Comparison of ENCODE assay signal across 21 cellular contexts in the genomic region with DNA sequence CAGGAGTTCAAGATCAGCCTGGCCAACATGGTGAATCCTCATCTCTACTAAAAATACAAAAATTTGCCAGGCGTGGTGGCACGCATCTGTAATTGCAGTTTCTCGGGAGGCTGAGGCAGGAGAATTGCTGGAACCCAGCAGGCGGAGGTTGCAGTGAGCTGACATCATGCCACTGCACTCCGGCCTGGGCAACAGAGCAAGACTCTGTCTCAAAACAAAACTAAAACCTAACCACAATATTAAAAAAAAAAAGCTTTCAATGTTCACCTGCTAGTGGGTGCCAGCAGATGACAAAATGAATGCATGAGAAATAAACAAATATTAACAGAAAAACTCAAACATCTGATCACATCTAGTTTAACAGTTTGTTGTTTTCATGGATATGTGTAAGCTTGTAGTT. TPM values are rescaled to one million over a fixed set of nuclear protein-coding genes. Genes with fewer than 3 reads are reported as not detected.
DNase-seq lines count a peak whose midpoint lies in the region; ATAC-seq and TF ChIP-seq lines count a peak whose summit lies in the region.
"Had no signal": no experiment of that assay in that cellular context is flagged by ENCODE, and none has a peak within 500 bp of the region (broad histone marks: within the 10 kb centered on the region; RNA-seq: fewer than 3 reads in every experiment).

No MANE protein-coding gene starts in this region.

- no peak overlapping the region for H3K27ac ChIP-seq in colonic mucosa
- no peak overlapping the region for H3K27ac ChIP-seq in CD4-positive, alpha-beta T cell (ENCODE audit: low read depth, low read length)
- H3K27ac ChIP-seq: gastroesophageal sphincter, SJSA1, upper lobe of right lung had no signal

- no peak overlapping the region for H3K4me3 Mint-ChIP-seq in activated CD8-positive, alpha-beta memory T cell treated with anti-CD3 and anti-CD28 coated beads, Interleukin-2, amount 10 ng/mL, durations not matched to agents 7 days and 5 days
- no peak overlapping the region for H3K4me3 Mint-ChIP-seq in activated naive CD4-positive, alpha-beta T cell treated with anti-CD3 and anti-CD28 coated beads, Interleukin-2, amount 10 ng/mL, durations not matched to agents 7 days and 5 days
- no peak overlapping the region for H3K4me3 Mint-ChIP-seq in CD4-positive, alpha-beta T cell
- H3K4me3 Mint-ChIP-seq: stimulated activated naive CD8-positive, alpha-beta T cell treated with anti-CD3 and anti-CD28 coated beads, Interleukin-15, Interleukin-2, amounts not matched to agents 100 ng/mL and 50 ng/mL, for 24 hours had no signal

- no peaks in the 10 kb centered on the region for H3K9me3 Mint-ChIP-seq in activated CD8-positive, alpha-beta memory T cell treated with anti-CD3 and anti-CD28 coated beads, Interleukin-2, amount 10 ng/mL, durations not matched to agents 7 days and 5 days (ENCODE audit: low read depth)
- H3K9me3 Mint-ChIP-seq in activated naive CD4-positive, alpha-beta T cell treated with anti-CD3 and anti-CD28 coated beads, Interleukin-2, amount 10 ng/mL, durations not matched to agents 7 days and 5 days: no peaks in the 10 kb centered on the region
- H3K9me3 Mint-ChIP-seq in CD4-positive, alpha-beta T cell: no peaks in the 10 kb centered on the region
- H3K9me3 Mint-ChIP-seq: stimulated activated naive CD8-positive, alpha-beta T cell treated with anti-CD3 and anti-CD28 coated beads, Interleukin-15, Interleukin-2, amounts not matched to agents 100 ng/mL and 50 ng/mL, for 24 hours had no signal

- H3K9me3 ChIP-seq in colonic mucosa: no peaks in the 10 kb centered on the region
- H3K9me3 ChIP-seq in CD4-positive, alpha-beta T cell (ENCODE audit: control insufficient read depth, low read length): no peaks in the 10 kb centered on the region
- H3K9me3 ChIP-seq: gastroesophageal sphincter, SJSA1, upper lobe of right lung had no signal

- no peak overlapping the region for H3K9ac ChIP-seq in colonic mucosa (ENCODE audit: low read depth in 2 of 2, low read length in 2 of 2)

- TF ChIP-seq CTCF in colonic mucosa (IDR thresholded peaks at IDR 0.05): no peak
- TF ChIP-seq CTCF in CD4-positive, alpha-beta T cell (IDR thresholded peaks at IDR 0.05): no peak

- ATAC-seq in activated CD8-positive, alpha-beta memory T cell treated with anti-CD3 and anti-CD28 coated beads, Interleukin-2, amount 10 ng/mL, durations not matched to agents 7 days and 5 days: peak; percentile 77
- ATAC-seq in GM21619 (IDR thresholded peaks at IDR 0.05; ENCODE audit: unreplicated experiment) (peak; percentile 63), HG03558 (IDR thresholded peaks at IDR 0.05; ENCODE audit: extremely low read depth, unreplicated experiment) (peak; percentile 60)
- ATAC-seq in stimulated activated naive CD8-positive, alpha-beta T cell treated with anti-CD3 and anti-CD28 coated beads, Interleukin-15, Interleukin-2, amounts not matched to agents 100 U/mL and 50 U/mL, for 24 hours: peak; percentile 43
- ATAC-seq in CD4-positive, alpha-beta T cell (ENCODE audit: poor library complexity): no peak
- ATAC-seq: gastroesophageal sphincter, upper lobe of right lung had no signal

- peaks cover 4% of the 10 kb centered on the region for H3K36me3 Mint-ChIP-seq in activated CD8-positive, alpha-beta memory T cell treated with anti-CD3 and anti-CD28 coated beads, Interleukin-2, amount 10 ng/mL, durations not matched to agents 7 days and 5 days
- H3K36me3 Mint-ChIP-seq in activated naive CD4-positive, alpha-beta T cell treated with anti-CD3 and anti-CD28 coated beads, Interleukin-2, amount 10 ng/mL, durations not matched to agents 7 days and 5 days: no peaks in the 10 kb centered on the region
- peaks cover under 1% of the 10 kb centered on the region for H3K36me3 Mint-ChIP-seq in CD4-positive, alpha-beta T cell (ENCODE audit: low read depth)

- CTCF ChIA-PET in activated CD8-positive, alpha-beta memory T cell treated with anti-CD3 and anti-CD28 coated beads, Interleukin-2, amount 10 ng/mL, durations not matched to agents 7 days and 5 days (lab: Charles Lee): interaction anchor here (0.7 to 1.8 kb wide), 7 partner anchors 10 to 454 kb away, joined by 3 to 6 read pairs (median 3); no protein-coding TSS in a partner anchor
- CTCF ChIA-PET in activated naive CD4-positive, alpha-beta T cell treated with anti-CD3 and anti-CD28 coated beads, Interleukin-2, amount 10 ng/mL, durations not matched to agents 7 days and 5 days (lab: Charles Lee): interaction anchor here (1.9 kb wide), 1 partner anchor 19 kb away, joined by 5 read pairs; the partner anchor contains the start of gene INTS14
- CTCF ChIA-PET in CD4-positive, alpha-beta T cell (lab: Charles Lee): no interaction called here

- H3K36me3 ChIP-seq in colonic mucosa: no peaks in the 10 kb centered on the region
- H3K36me3 ChIP-seq: SJSA1 had no signal

- peak; percentile 68 for DNase-seq in activated CD8-positive, alpha-beta memory T cell treated with anti-CD3 and anti-CD28 coated beads, Interleukin-2, amount 10 ng/mL, durations not matched to agents 7 days and 5 days
- DNase-seq in activated CD8-positive, alpha-beta memory T cell treated with anti-CD3 and anti-CD28 coated beads, Interleukin-2, amount 50 U/mL, for 48 hours: no peak
- DNase-seq in stimulated activated naive CD8-positive, alpha-beta T cell treated with anti-CD3 and anti-CD28 coated beads, Interleukin-15, Interleukin-2, amounts not matched to agents 100 U/mL and 50 U/mL, for 24 hours: no peak
- DNase-seq in colonic mucosa: no peak
- DNase-seq in activated naive CD4-positive, alpha-beta T cell treated with anti-CD3 and anti-CD28 coated beads, Interleukin-2, amount 10 ng/mL, durations not matched to agents 7 days and 5 days: no peak
- no peak for DNase-seq in CD4-positive, alpha-beta T cell
- DNase-seq: activated CD8-positive, alpha-beta memory T cell treated with anti-CD3 and anti-CD28 coated beads for 24 hours; activated gamma-delta T cell; anterior cingulate cortex; CD4-positive, alpha-beta memory T cell; HCEC 1CT; NCI-H146; NCI-H446; upper lobe of right lung had no signal

- H3K4me1 Mint-ChIP-seq in activated CD8-positive, alpha-beta memory T cell treated with anti-CD3 and anti-CD28 coated beads, Interleukin-2, amount 10 ng/mL, durations not matched to agents 7 days and 5 days: peaks cover 39% of the 10 kb centered on the region
- H3K4me1 Mint-ChIP-seq in activated naive CD4-positive, alpha-beta T cell treated with anti-CD3 and anti-CD28 coated beads, Interleukin-2, amount 10 ng/mL, durations not matched to agents 7 days and 5 days: peaks cover 12% of the 10 kb centered on the region
- H3K4me1 Mint-ChIP-seq in CD4-positive, alpha-beta T cell (ENCODE audit: low read depth): peaks cover 6% of the 10 kb centered on the region

- H3K27me3 ChIP-seq in colonic mucosa: no peaks in the 10 kb centered on the region
- H3K27me3 ChIP-seq in CD4-positive, alpha-beta T cell (ENCODE audit: control insufficient read depth, insufficient read depth, low read length): no peaks in the 10 kb centered on the region
- H3K27me3 ChIP-seq: gastroesophageal sphincter, SJSA1, upper lobe of right lung had no signal

- POLR2A ChIA-PET in CD4-positive, alpha-beta T cell (lab: Charles Lee): interaction anchor here (1.0 kb wide), 1 partner anchor 114 kb away, joined by 4 read pairs; no protein-coding TSS in a partner anchor

- no peak overlapping the region for H3K4me3 ChIP-seq in colonic mucosa
- H3K4me3 ChIP-seq: gastroesophageal sphincter, SJSA1, smooth muscle cell, upper lobe of right lung had no signal

- H3K4me1 ChIP-seq in colonic mucosa: no peaks in the 10 kb centered on the region
- H3K4me1 ChIP-seq: gastroesophageal sphincter, SJSA1, upper lobe of right lung had no signal

- intact Hi-C loops in colonic mucosa (cut with DNase I): no loop called here
- intact Hi-C loops in CD4-positive, alpha-beta T cell (cut with DNase I, micrococcal nuclease): no loop called here

- H3K27ac Mint-ChIP-seq in activated CD8-positive, alpha-beta memory T cell treated with anti-CD3 and anti-CD28 coated beads, Interleukin-2, amount 10 ng/mL, durations not matched to agents 7 days and 5 days: peak overlapping the region; percentile 27
- no peak overlapping the region for H3K27ac Mint-ChIP-seq in activated naive CD4-positive, alpha-beta T cell treated with anti-CD3 and anti-CD28 coated beads, Interleukin-2, amount 10 ng/mL, durations not matched to agents 7 days and 5 days
- H3K27ac Mint-ChIP-seq in CD4-positive, alpha-beta T cell: no peak overlapping the region
- H3K27ac Mint-ChIP-seq: progenitor cell of endocrine pancreas; stimulated activated naive CD8-positive, alpha-beta T cell treated with anti-CD3 and anti-CD28 coated beads, Interleukin-15, Interleukin-2, amounts not matched to agents 100 ng/mL and 50 ng/mL, for 24 hours had no signal

- H3K27me3 Mint-ChIP-seq in activated CD8-positive, alpha-beta memory T cell treated with anti-CD3 and anti-CD28 coated beads, Interleukin-2, amount 10 ng/mL, durations not matched to agents 7 days and 5 days: no peaks in the 10 kb centered on the region
- H3K27me3 Mint-ChIP-seq in activated naive CD4-positive, alpha-beta T cell treated with anti-CD3 and anti-CD28 coated beads, Interleukin-2, amount 10 ng/mL, durations not matched to agents 7 days and 5 days: no peaks in the 10 kb centered on the region
- H3K27me3 Mint-ChIP-seq in CD4-positive, alpha-beta T cell: no peaks in the 10 kb centered on the region
- H3K27me3 Mint-ChIP-seq: CD4-positive, alpha-beta memory T cell; stimulated activated naive CD8-positive, alpha-beta T cell treated with anti-CD3 and anti-CD28 coated beads, Interleukin-15, Interleukin-2, amounts not matched to agents 100 ng/mL and 50 ng/mL, for 24 hours had no signal

RNA-seq across cellular contexts. Expression of gene SLC24A1, which starts 9.0 kb away (rescaled TPM):
- 1 to 10 TPM; 4.2 to 4.3 TPM for total RNA-seq in activated CD8-positive, alpha-beta memory T cell treated with anti-CD3 and anti-CD28 coated beads, Interleukin-2, amount 10 ng/mL, durations not matched to agents 7 days and 5 days
- 1 to 10 TPM; 5.5 to 7.1 TPM for total RNA-seq in colonic mucosa
- total RNA-seq in CD4-positive, alpha-beta T cell: 1 to 10 TPM; 2.2 to 2.3 TPM

RNA-seq across cellular contexts. Expression of gene INTS14, which starts 19.8 kb away (rescaled TPM):
- 10 to 100 TPM; 44.2 to 51.7 TPM for total RNA-seq in activated CD8-positive, alpha-beta memory T cell treated with anti-CD3 and anti-CD28 coated beads, Interleukin-2, amount 10 ng/mL, durations not matched to agents 7 days and 5 days
- 10 to 100 TPM; 37.2 to 41.1 TPM for total RNA-seq in colonic mucosa
- 10 to 100 TPM; 20.6 to 25.1 TPM for total RNA-seq in CD4-positive, alpha-beta T cell
